ENCODE assay signal across 25 cellular contexts in the genomic region with DNA sequence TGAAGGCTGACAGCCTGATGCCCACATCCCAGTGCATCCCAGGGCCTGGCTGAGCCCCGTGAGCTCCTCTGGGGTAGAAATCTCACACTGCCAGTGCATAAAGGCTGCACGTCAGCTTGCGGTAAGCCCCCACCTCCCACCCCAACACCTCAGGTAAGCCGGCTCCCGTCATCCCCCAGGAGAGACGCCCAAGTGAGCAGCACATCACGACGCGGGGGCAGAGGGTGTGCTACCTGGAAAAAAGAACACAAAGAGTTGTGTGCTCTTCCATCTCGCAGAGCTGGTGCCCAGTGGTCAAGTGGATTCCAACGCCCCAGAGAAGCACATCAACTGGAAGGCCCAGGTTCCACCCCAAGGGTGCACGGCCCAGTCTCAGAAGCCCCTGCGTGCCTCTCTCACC. TPM values are rescaled to one million over a fixed set of nuclear protein-coding genes. Genes with fewer than 3 reads are reported as not detected.
"Had no signal": no experiment of that assay in that cellular context is flagged by ENCODE, and none has a peak within 500 bp of the region (broad histone marks: within the 10 kb centered on the region; RNA-seq: fewer than 3 reads in every experiment).

No MANE protein-coding gene starts in this region.

- H3K9me3 ChIP-seq: MG63 had no signal

- H3K27ac Mint-ChIP-seq: activated CD8-positive, alpha-beta memory T cell treated with anti-CD3 and anti-CD28 coated beads, Interleukin-2, amount 10 ng/mL, durations not matched to agents 7 days and 5 days; activated naive CD8-positive, alpha-beta T cell treated with anti-CD3 and anti-CD28 coated beads, Interleukin-2, amount 50 U/mL, for 24 hours; activated T-cell treated with anti-CD3 and anti-CD28 coated beads, Interleukin-2, amount 50 U/mL, for 24 hours; activated T-helper 1 cell treated with anti-CD3 and anti-CD28 coated beads, Interleukin-12 subunit alpha, Interleukin-12 subunit beta, Interleukin-2, Interleukin-4 antibody, amounts not matched to agents 30 ng/mL and 10 ng/mL and 1 ng/mL, durations not matched to agents 14 hours and 24 hours and 36 hours; T-helper 1 cell treated with Interleukin-12 subunit alpha and Interleukin-12 subunit beta and Interleukin-4 antibody, amounts not matched to agents 30 μg/mL and 1 μg/mL, for 36 hours had no signal

- H3K4me3 ChIP-seq: MG63 had no signal

- H3K36me3 ChIP-seq: MG63 had no signal

- H3K9me3 Mint-ChIP-seq: activated naive CD4-positive, alpha-beta T cell treated with anti-CD3 and anti-CD28 coated beads, Interleukin-2, amount 50 U/mL, for 72 hours; activated naive CD8-positive, alpha-beta T cell treated with anti-CD3 and anti-CD28 coated beads, Interleukin-2, amount 50 U/mL, for 24 hours; activated T-cell treated with anti-CD3 and anti-CD28 coated beads, Interleukin-2, amount 50 U/mL, for 24 hours; activated T-helper 1 cell treated with anti-CD3 and anti-CD28 coated beads, Interleukin-12 subunit alpha, Interleukin-12 subunit beta, Interleukin-2, Interleukin-4 antibody, amounts not matched to agents 30 ng/mL and 10 ng/mL and 1 ng/mL, durations not matched to agents 14 hours and 24 hours and 36 hours; brain; IgD-negative memory B cell; T-helper 1 cell treated with Interleukin-12 subunit alpha and Interleukin-12 subunit beta and Interleukin-4 antibody, amounts not matched to agents 30 μg/mL and 1 μg/mL, for 36 hours had no signal

- DNase-seq: activated CD4-positive, alpha-beta T cell treated with anti-CD3 and anti-CD28 coated beads for 48 hours; activated CD4-positive, alpha-beta T cell treated with anti-CD3 and anti-CD28 coated beads, Interleukin-2, amount 50 U/mL, for 48 hours; activated CD8-positive, alpha-beta memory T cell treated with anti-CD3 and anti-CD28 coated beads, Interleukin-2, amount 10 ng/mL, durations not matched to agents 7 days and 5 days; activated gamma-delta T cell; activated naive CD8-positive, alpha-beta T cell treated with anti-CD3 and anti-CD28 coated beads, Interleukin-2, amount 50 U/mL, for 24 hours; activated T-cell treated with anti-CD3 and anti-CD28 coated beads, Interleukin-2, amount 50 U/mL, for 24 hours; amniotic stem cell; MG63; MV-4-11; NCI-H1092 treated with DMSO at 0.1 percent for 48 hours; NCI-H1417 treated with DMSO at 0.1 percent for 48 hours; NCI-H1694; NCI-H2029; NCI-H2107; NCI-H2171 treated with DMSO at 0.1 percent for 48 hours; NCI-H226; NCI-H526; NCI-H82; Right ventricle myocardium superior; RPMI8226 had no signal

- H3K27me3 ChIP-seq: MG63 had no signal

- H3K27me3 Mint-ChIP-seq: activated CD8-positive, alpha-beta memory T cell treated with anti-CD3 and anti-CD28 coated beads, Interleukin-2, amount 10 ng/mL, durations not matched to agents 7 days and 5 days; activated naive CD8-positive, alpha-beta T cell treated with anti-CD3 and anti-CD28 coated beads, Interleukin-2, amount 50 U/mL, for 24 hours; activated T-cell treated with anti-CD3 and anti-CD28 coated beads, Interleukin-2, amount 50 U/mL, for 24 hours; brain had no signal

- H3K36me3 Mint-ChIP-seq: IgD-negative memory B cell had no signal

- H3K4me3 Mint-ChIP-seq: activated CD8-positive, alpha-beta memory T cell treated with anti-CD3 and anti-CD28 coated beads, Interleukin-2, amount 10 ng/mL, durations not matched to agents 7 days and 5 days; activated naive CD8-positive, alpha-beta T cell treated with anti-CD3 and anti-CD28 coated beads, Interleukin-2, amount 50 U/mL, for 24 hours; activated T-cell treated with anti-CD3 and anti-CD28 coated beads, Interleukin-2, amount 50 U/mL, for 24 hours; activated T-helper 1 cell treated with anti-CD3 and anti-CD28 coated beads, Interleukin-12 subunit alpha, Interleukin-12 subunit beta, Interleukin-2, Interleukin-4 antibody, amounts not matched to agents 30 ng/mL and 10 ng/mL and 1 ng/mL, durations not matched to agents 14 hours and 24 hours and 36 hours; brain; T-helper 1 cell treated with Interleukin-12 subunit alpha and Interleukin-12 subunit beta and Interleukin-4 antibody, amounts not matched to agents 30 μg/mL and 1 μg/mL, for 36 hours had no signal

- H3K4me1 Mint-ChIP-seq: activated CD8-positive, alpha-beta memory T cell treated with anti-CD3 and anti-CD28 coated beads, Interleukin-2, amount 10 ng/mL, durations not matched to agents 7 days and 5 days; activated naive CD8-positive, alpha-beta T cell treated with anti-CD3 and anti-CD28 coated beads, Interleukin-2, amount 50 U/mL, for 24 hours; brain had no signal

RNA-seq across cellular contexts. Expression of a gene that starts 50.0 kb away (rescaled TPM):
- polyA plus RNA-seq: IgD-negative memory B cell had no signal
